In genomic region chr12:117494833-117495714, GRCh38 we compare ENCODE assay signal across 13 cellular contexts.
DNase-seq lines count a peak whose midpoint lies in the region; ATAC-seq and TF ChIP-seq lines count a peak whose summit lies in the region.
"Had no signal": no experiment of that assay in that cellular context is flagged by ENCODE, and none has a peak within 500 bp of the region (broad histone marks: within the 10 kb centered on the region; RNA-seq: fewer than 3 reads in every experiment).

No MANE protein-coding gene starts in this region.

- H3K9me3 ChIP-seq in Panc1 (ENCODE audit: control insufficient read depth, insufficient read depth, low read depth, low read length) (no peaks in the 10 kb centered on the region), neuronal stem cell (replicated peaks in 1 of 2; ENCODE audit: control insufficient read depth in 2 of 2, insufficient read depth in 1 of 2, low read depth in 1 of 2, low read length in 2 of 2) (peaks cover 0 to 3% of the 10 kb centered on the region in 2 donors)
- H3K9me3 ChIP-seq: right atrium auricular region had no signal

- in situ Hi-C loops in Panc1 (cut with HindIII; ENCODE audit: low pct_unique_long_range_greater_than_20kb, low sequenced_read_pairs), result no loop called here

- H2BK120ac ChIP-seq in neuronal stem cell (ENCODE audit: low read depth, low read length), result no peak overlapping the region

- H3K4ac ChIP-seq in neuronal stem cell (ENCODE audit: low read length), result no peak overlapping the region

- WGBS in neuronal stem cell (ENCODE audit: extremely low coverage in 2 of 2, insufficient read length in 2 of 2, insufficient replicate concordance in 1 of 2), 2 donors, result no CpG with 5 or more reads among the region's 9 CpGs

- peaks cover 22% of the 10 kb centered on the region for H3K27me3 Mint-ChIP-seq in mesothelial cell of epicardium (ENCODE audit: low read depth)

- no peak overlapping the region for H3K27ac Mint-ChIP-seq in mesothelial cell of epicardium
- H3K27ac Mint-ChIP-seq: stimulated activated naive CD8-positive, alpha-beta T cell treated with anti-CD3 and anti-CD28 coated beads, Interleukin-15, Interleukin-2, amounts not matched to agents 100 ng/mL and 50 ng/mL, for 24 hours had no signal

- TF ChIP-seq CTCF in Panc1 (IDR thresholded peaks at IDR 0.05), result no peak
- no peak for TF ChIP-seq CTCF in mesothelial cell of epicardium (IDR thresholded peaks at IDR 0.05; ENCODE audit: unreplicated experiment)

- no peak overlapping the region for H3K4me2 ChIP-seq in neuronal stem cell (ENCODE audit: insufficient read depth, low read length, poor library complexity, severe bottlenecking)

- H4K8ac ChIP-seq in neuronal stem cell (ENCODE audit: low read depth, low read length), result no peak overlapping the region

- CTCF ChIA-PET in Panc1 (lab: Charles Lee), result interaction anchor here (0.5 kb wide), 1 partner anchor 50 kb away, joined by 3 read pairs; no protein-coding TSS in a partner anchor

- H2BK15ac ChIP-seq in neuronal stem cell (ENCODE audit: low read length), result no peak overlapping the region

- H3K27ac ChIP-seq in Panc1 (ENCODE audit: low read length) (peak overlapping the region; percentile 61; the same call in 1 of the 2 replicates), neuronal stem cell (replicated peaks; ENCODE audit: low read length) (no peak overlapping the region)
- H3K27ac ChIP-seq: right atrium auricular region had no signal

- H3K36me3 Mint-ChIP-seq in mesothelial cell of epicardium, result no peaks in the 10 kb centered on the region

- no peaks in the 10 kb centered on the region for H3K27me3 ChIP-seq in Panc1 (ENCODE audit: control insufficient read depth, insufficient read depth, low read length)
- no peaks in the 10 kb centered on the region for H3K27me3 ChIP-seq in neuronal stem cell (ENCODE audit: control insufficient read depth in 3 of 3, insufficient read depth in 3 of 3, low read depth in 1 of 3, low read length in 3 of 3)
- H3K27me3 ChIP-seq: right atrium auricular region had no signal

- BruUV-seq in Panc1 (replicated peaks; lab: Mats Ljungman, UMichigan), result no TSS peak

- no peak overlapping the region for H3K4me3 Mint-ChIP-seq in mesothelial cell of epicardium
- H3K4me3 Mint-ChIP-seq: stimulated activated naive CD8-positive, alpha-beta T cell treated with anti-CD3 and anti-CD28 coated beads, Interleukin-15, Interleukin-2, amounts not matched to agents 100 ng/mL and 50 ng/mL, for 24 hours had no signal

- no peak overlapping the region for H2BK12ac ChIP-seq in neuronal stem cell (ENCODE audit: low read length)

- H2AK5ac ChIP-seq in neuronal stem cell (ENCODE audit: low read depth, low read length), result no peak overlapping the region

- peaks cover 7% of the 10 kb centered on the region for H3K4me1 ChIP-seq in Panc1 (ENCODE audit: control insufficient read depth, insufficient read depth, low read length)
- peaks cover 0 to 8% of the 10 kb centered on the region in 2 donors for H3K4me1 ChIP-seq in neuronal stem cell (ENCODE audit: control insufficient read depth in 2 of 2, insufficient read depth in 1 of 2, low read depth in 1 of 2, low read length in 2 of 2)
- H3K4me1 ChIP-seq: right atrium auricular region had no signal

- no peaks in the 10 kb centered on the region for H3K36me3 ChIP-seq in Panc1 (ENCODE audit: control insufficient read depth, insufficient read depth, low read length)
- H3K36me3 ChIP-seq in neuronal stem cell (replicated peaks in 1 of 2; ENCODE audit: control insufficient read depth in 2 of 2, insufficient read depth in 2 of 2, low read length in 2 of 2), result no peaks in the 10 kb centered on the region
- H3K36me3 ChIP-seq: right atrium auricular region had no signal

- no peak overlapping the region for H2AFZ ChIP-seq in neuronal stem cell (ENCODE audit: low read length)

- H4K91ac ChIP-seq in neuronal stem cell (ENCODE audit: low read depth, low read length, poor library complexity), result no peak overlapping the region

- no peak overlapping the region for H3K14ac ChIP-seq in neuronal stem cell (ENCODE audit: low read length)

- H3K4me3 ChIP-seq in Panc1 (ENCODE audit: low read depth in 2 of 2, low read length in 2 of 2) (no peak overlapping the region), neuronal stem cell (ENCODE audit: low read length in 2 of 2) (no peak overlapping the region)
- H3K4me3 ChIP-seq: right atrium auricular region had no signal

- no peaks in the 10 kb centered on the region for H3K79me1 ChIP-seq in neuronal stem cell (ENCODE audit: low read depth, low read length)

- no peak overlapping the region for H2BK5ac ChIP-seq in neuronal stem cell (ENCODE audit: low read length)

- H3K23ac ChIP-seq in neuronal stem cell (ENCODE audit: low read depth, low read length, poor library complexity), result no peak overlapping the region

- H3K9me3 Mint-ChIP-seq in mesothelial cell of epicardium, result peaks cover 4% of the 10 kb centered on the region
- H3K9me3 Mint-ChIP-seq: stimulated activated naive CD8-positive, alpha-beta T cell treated with anti-CD3 and anti-CD28 coated beads, Interleukin-15, Interleukin-2, amounts not matched to agents 100 ng/mL and 50 ng/mL, for 24 hours had no signal

- H3K4me1 Mint-ChIP-seq in mesothelial cell of epicardium, result peaks cover 26% of the 10 kb centered on the region

- POLR2A ChIA-PET in Panc1 (lab: Charles Lee), result no interaction called here

- intact Hi-C loops in Panc1 (cut with micrococcal nuclease; ENCODE audit: unreplicated experiment), result no loop called here

- no peak overlapping the region for H3K9ac ChIP-seq in neuronal stem cell (ENCODE audit: low read depth, low read length, poor library complexity)

- peak; percentile 76 for ATAC-seq in Panc1
- ATAC-seq: activated CD4-positive, CD25-positive, alpha-beta regulatory T cell treated with anti-CD3 and anti-CD28 coated beads, Interleukin-2, amount 50 U/mL, for 24 hours had no signal

- H3K18ac ChIP-seq in neuronal stem cell (ENCODE audit: low read length), result peak overlapping the region; percentile 20

- DNase-seq in Daoy (ENCODE audit: low read depth) (peak; percentile 4), NCI-H187 treated with DMSO at 0.1 percent for 48 hours (lab: John Stamatoyannopoulos, UW) (peak; percentile 95), Panc1 (ENCODE audit: low read depth, low spot score) (no peak), neuronal stem cell (ENCODE audit: low spot score) (no peak), islet precursor cell (no peak), mesothelial cell of epicardium (ENCODE audit: low spot score in 2 of 2, unreplicated experiment in 2 of 2) (no peak), MV-4-11 (lab: John Stamatoyannopoulos, UW) (no peak)
- no peak for DNase-seq in activated naive CD4-positive, alpha-beta T cell treated with Interleukin-2 at 50 U/mL for 16 hours
- DNase-seq: effector CD8-positive, alpha-beta T cell; stimulated activated CD4-positive, alpha-beta T cell treated with anti-CD3 and anti-CD28 coated beads, Interleukin-4, amount 100 ng/mL, for 4 hours had no signal

Comparison
In these comparisons a context has a peak if more than half of its experiments do, and no peak if none do; other contexts are left out.
1. DNase-seq: peak in Daoy (single experiment) and NCI-H187 treated with DMSO at 0.1 percent for 48 hours (single experiment); none in Panc1 (single experiment), neuronal stem cell (single experiment), islet precursor cell (single experiment), mesothelial cell of epicardium (0 of 2), activated naive CD4-positive, alpha-beta T cell treated with Interleukin-2 at 50 U/mL for 16 hours (single experiment) and MV-4-11 (single experiment).